Comparison of ENCODE assay signal across 21 cellular contexts in genomic region chr16:69367980-69368379, GRCh38. TPM values are rescaled to one million over a fixed set of nuclear protein-coding genes. Genes with fewer than 3 reads are reported as not detected.
A peak's percentile ranks its signal among the peaks of the same experiment; 100 is the strongest.
DNase-seq lines count a peak whose midpoint lies in the region; ATAC-seq and TF ChIP-seq lines count a peak whose summit lies in the region.
"Had no signal": no experiment of that assay in that cellular context is flagged by ENCODE, and none has a peak within 500 bp of the region (broad histone marks: within the 10 kb centered on the region; RNA-seq: fewer than 3 reads in every experiment).

No MANE protein-coding gene starts in this region.

- peak; percentile 43 for DNase-seq in activated CD8-positive, alpha-beta memory T cell treated with anti-CD3 and anti-CD28 coated beads for 24 hours
- no peak for DNase-seq in activated CD8-positive, alpha-beta memory T cell treated with anti-CD3 and anti-CD28 coated beads, Interleukin-2, amount 50 U/mL, for 48 hours
- DNase-seq in UCSD-AML1 (lab: John Stamatoyannopoulos, UW; ENCODE audit: unreplicated experiment) (peak; percentile 25), fibroblast of mammary gland (ENCODE audit: low read depth) (peak; percentile 56), smooth muscle cell (lab: John Stamatoyannopoulos, UW; ENCODE audit: unreplicated experiment) (no peak), T1000 (lab: John Stamatoyannopoulos, UW) (no peak), medulla oblongata (ENCODE audit: extremely low spot score) (no peak)
- DNase-seq: activated CD4-positive, alpha-beta T cell treated with anti-CD3 and anti-CD28 coated beads, Interleukin-2, amount 50 U/mL, for 4 hours; activated T-cell treated with anti-CD3 and anti-CD28 coated beads, Interleukin-2, amount 50 U/mL, for 72 hours; head of caudate nucleus; immature natural killer cell; natural killer cell; NCI-H1417 treated with DMSO at 0.1 percent for 48 hours; NCI-H82; spleen; trophoblast cell had no signal

- peak overlapping the region; percentile 78 for H3K27ac ChIP-seq in smooth muscle cell (ENCODE audit: low read depth)
- H3K27ac ChIP-seq: C4-2B, SJSA1, spleen had no signal

- no peaks in the 10 kb centered on the region for H3K9me3 ChIP-seq in smooth muscle cell (replicated peaks; ENCODE audit: low read depth)
- H3K9me3 ChIP-seq: SJSA1, spleen had no signal

- WGBS in smooth muscle cell (ENCODE audit: low lambda C conversion rate), result 19% methylated on average over 7 of the region's 7 CpGs

- H3K4me3 ChIP-seq in fibroblast of mammary gland (ENCODE audit: control insufficient read depth, low read depth, low read length) (no peak overlapping the region), smooth muscle cell (no peak overlapping the region)
- H3K4me3 ChIP-seq: SJSA1, spleen had no signal

- peaks cover 10% of the 10 kb centered on the region for H4K20me1 ChIP-seq in smooth muscle cell (ENCODE audit: low read depth)

- no peak overlapping the region for H2AFZ ChIP-seq in smooth muscle cell (ENCODE audit: low read depth)

- no peaks in the 10 kb centered on the region for H3K4me1 ChIP-seq in smooth muscle cell (ENCODE audit: low read depth)
- H3K4me1 ChIP-seq: SJSA1 had no signal

- TF ChIP-seq CTCF in fibroblast of mammary gland (conservative IDR thresholded peaks at IDR 0.05; ENCODE audit: control insufficient read depth, insufficient read depth, low read depth, low read length), result no peak
- no peak for TF ChIP-seq CTCF in smooth muscle cell (IDR thresholded peaks at IDR 0.05; ENCODE audit: borderline replicate concordance, insufficient read depth, poor library complexity, severe bottlenecking)

- H3K4me2 ChIP-seq in smooth muscle cell, result peak overlapping the region; percentile 41

- H3K9ac ChIP-seq in smooth muscle cell (ENCODE audit: low read depth), result no peak overlapping the region

- no peaks in the 10 kb centered on the region for H3K27me3 ChIP-seq in smooth muscle cell (ENCODE audit: low read depth)
- H3K27me3 ChIP-seq: SJSA1, spleen had no signal

- H3F3A ChIP-seq in smooth muscle cell (ENCODE audit: low read depth), result peaks cover 3% of the 10 kb centered on the region

- H3K79me2 ChIP-seq in smooth muscle cell (ENCODE audit: low read depth), result peaks cover under 1% of the 10 kb centered on the region

- peaks cover 13% of the 10 kb centered on the region for H3K36me3 ChIP-seq in smooth muscle cell (ENCODE audit: low read depth)

- ATAC-seq in GM19351 (IDR thresholded peaks at IDR 0.05; ENCODE audit: unreplicated experiment), result no peak
- ATAC-seq: activated T-cell treated with anti-CD3 and anti-CD28 coated beads, Interleukin-2, amount 50 U/mL, for 72 hours; esophagus mucosa; natural killer cell had no signal

RNA-seq across cellular contexts. Expression of gene TMED6, which starts 16.4 kb away (rescaled TPM):
- total RNA-seq in smooth muscle cell, result 0.27 TPM in 1 of 2 replicates, not detected in the other
- 0.23 and 1.3 TPM in 2 replicates for polyA plus RNA-seq in smooth muscle cell
- total RNA-seq: A172 had no signal
- polyA plus RNA-seq: immature natural killer cell had no signal

RNA-seq across cellular contexts. Expression of gene TERF2, which starts 17.8 kb away (rescaled TPM):
- total RNA-seq in smooth muscle cell, result 13.5 and 17.8 TPM in 2 replicates
- polyA plus RNA-seq in smooth muscle cell, result 23.7 and 24.0 TPM in 2 replicates

RNA-seq across cellular contexts. Expression of gene NIP7, which starts 28.4 kb away (rescaled TPM):
- total RNA-seq in smooth muscle cell, result 13.3 and 17.0 TPM in 2 replicates
- 20.0 and 20.3 TPM in 2 replicates for polyA plus RNA-seq in smooth muscle cell

RNA-seq across cellular contexts. Expression of gene COG8, which starts 28.6 kb away (rescaled TPM):
- total RNA-seq in smooth muscle cell, result 33.5 and 35.6 TPM in 2 replicates
- 26.6 and 37.2 TPM in 2 replicates for polyA plus RNA-seq in smooth muscle cell

RNA-seq across cellular contexts. Expression of gene PDF, which starts 37.6 kb away (rescaled TPM):
- 4.0 and 4.4 TPM in 2 replicates for total RNA-seq in smooth muscle cell
- polyA plus RNA-seq in smooth muscle cell, result 5.4 and 12.2 TPM in 2 replicates

Comparison
In these comparisons a context has a peak if more than half of its experiments do, and no peak if none do; other contexts are left out.
1. DNase-seq: peak in activated CD8-positive, alpha-beta memory T cell treated with anti-CD3 and anti-CD28 coated beads for 24 hours (single experiment), UCSD-AML1 (single experiment) and fibroblast of mammary gland (single experiment); none in activated CD8-positive, alpha-beta memory T cell treated with anti-CD3 and anti-CD28 coated beads, Interleukin-2, amount 50 U/mL, for 48 hours (single experiment), smooth muscle cell (single experiment), T1000 (single experiment) and medulla oblongata (single experiment).